Comparison of ENCODE assay signal across 1 cellular context in genomic region chr9:4662989-4663792, GRCh38.
TF ChIP-seq lines count a peak whose summit lies in the region.

No MANE protein-coding gene starts in this region.

TF ChIP-seq in K562, 482 proteins besides CTCF, POLR2A, EP300 and RAD21 (continues in another document):
- TF ChIP-seq ZNF77 (CRISPR knock-in tag; IDR thresholded peaks at IDR 0.05) (no peak), STAG1 (CRISPR knock-in tag; IDR thresholded peaks at IDR 0.05; ENCODE audit: borderline replicate concordance) (no peak), RFX1 (IDR thresholded peaks at IDR 0.05) (peak; percentile 62), HDAC2 (IDR thresholded peaks at IDR 0.05) (no peak), NCOR1 (IDR thresholded peaks at IDR 0.05) (no peak), ZNF184 (CRISPR knock-in tag; IDR thresholded peaks at IDR 0.05) (no peak), GABPB2 (CRISPR knock-in tag; conservative IDR thresholded peaks at IDR 0.05) (no peak), FOXJ2 (tag; IDR thresholded peaks at IDR 0.05) (peak; percentile 97), ZNF121 (CRISPR knock-in tag; conservative IDR thresholded peaks at IDR 0.05) (no peak), MAFF (IDR thresholded peaks at IDR 0.05; ENCODE audit: low read length) (no peak), CBX1 (IDR thresholded peaks at IDR 0.05; ENCODE audit: low read depth) (peak; percentile 19; the same call in 1 of the 2 replicates), XRCC5 (IDR thresholded peaks at IDR 0.05; ENCODE audit: low read depth, low read length) (no peak), ZBTB33 (CRISPR knock-in tag; IDR thresholded peaks at IDR 0.05) (no peak), MTA3 (IDR thresholded peaks at IDR 0.05; ENCODE audit: borderline replicate concordance) (no peak), ETS2 (tag; IDR thresholded peaks at IDR 0.05; ENCODE audit: borderline replicate concordance, poor library complexity, severe bottlenecking) (no peak), TEAD2 (tag; IDR thresholded peaks at IDR 0.05) (no peak), ZNF395 (CRISPR knock-in tag; IDR thresholded peaks at IDR 0.05) (no peak), HNRNPL (IDR thresholded peaks at IDR 0.05; ENCODE audit: low read depth, low read length) (no peak), ILF3 (IDR thresholded peaks at IDR 0.05; ENCODE audit: borderline replicate concordance) (no peak), CHAMP1 (IDR thresholded peaks at IDR 0.05) (no peak), ZNF354B (CRISPR knock-in tag; IDR thresholded peaks at IDR 0.05) (no peak), CREB3L1 (IDR thresholded peaks at IDR 0.05; ENCODE audit: borderline replicate concordance, low read depth) (no peak), RHOXF2B (CRISPR knock-in tag; conservative IDR thresholded peaks at IDR 0.05) (no peak), ZNF23 (CRISPR knock-in tag; IDR thresholded peaks at IDR 0.05) (no peak), IFI16 (CRISPR knock-in tag; IDR thresholded peaks at IDR 0.05) (no peak), ATF3 (IDR thresholded peaks at IDR 0.05) (peak; percentile 33; the same call in 1 of the 2 replicates), ATF3 (CRISPR knock-in tag; conservative IDR thresholded peaks at IDR 0.05) (no peak), ZNF785 (CRISPR knock-in tag; IDR thresholded peaks at IDR 0.05) (no peak), BMI1 (IDR thresholded peaks at IDR 0.05; ENCODE audit: low read length) (no peak), CSDE1 (IDR thresholded peaks at IDR 0.05) (no peak)
- TF ChIP-seq, protein P1, sequence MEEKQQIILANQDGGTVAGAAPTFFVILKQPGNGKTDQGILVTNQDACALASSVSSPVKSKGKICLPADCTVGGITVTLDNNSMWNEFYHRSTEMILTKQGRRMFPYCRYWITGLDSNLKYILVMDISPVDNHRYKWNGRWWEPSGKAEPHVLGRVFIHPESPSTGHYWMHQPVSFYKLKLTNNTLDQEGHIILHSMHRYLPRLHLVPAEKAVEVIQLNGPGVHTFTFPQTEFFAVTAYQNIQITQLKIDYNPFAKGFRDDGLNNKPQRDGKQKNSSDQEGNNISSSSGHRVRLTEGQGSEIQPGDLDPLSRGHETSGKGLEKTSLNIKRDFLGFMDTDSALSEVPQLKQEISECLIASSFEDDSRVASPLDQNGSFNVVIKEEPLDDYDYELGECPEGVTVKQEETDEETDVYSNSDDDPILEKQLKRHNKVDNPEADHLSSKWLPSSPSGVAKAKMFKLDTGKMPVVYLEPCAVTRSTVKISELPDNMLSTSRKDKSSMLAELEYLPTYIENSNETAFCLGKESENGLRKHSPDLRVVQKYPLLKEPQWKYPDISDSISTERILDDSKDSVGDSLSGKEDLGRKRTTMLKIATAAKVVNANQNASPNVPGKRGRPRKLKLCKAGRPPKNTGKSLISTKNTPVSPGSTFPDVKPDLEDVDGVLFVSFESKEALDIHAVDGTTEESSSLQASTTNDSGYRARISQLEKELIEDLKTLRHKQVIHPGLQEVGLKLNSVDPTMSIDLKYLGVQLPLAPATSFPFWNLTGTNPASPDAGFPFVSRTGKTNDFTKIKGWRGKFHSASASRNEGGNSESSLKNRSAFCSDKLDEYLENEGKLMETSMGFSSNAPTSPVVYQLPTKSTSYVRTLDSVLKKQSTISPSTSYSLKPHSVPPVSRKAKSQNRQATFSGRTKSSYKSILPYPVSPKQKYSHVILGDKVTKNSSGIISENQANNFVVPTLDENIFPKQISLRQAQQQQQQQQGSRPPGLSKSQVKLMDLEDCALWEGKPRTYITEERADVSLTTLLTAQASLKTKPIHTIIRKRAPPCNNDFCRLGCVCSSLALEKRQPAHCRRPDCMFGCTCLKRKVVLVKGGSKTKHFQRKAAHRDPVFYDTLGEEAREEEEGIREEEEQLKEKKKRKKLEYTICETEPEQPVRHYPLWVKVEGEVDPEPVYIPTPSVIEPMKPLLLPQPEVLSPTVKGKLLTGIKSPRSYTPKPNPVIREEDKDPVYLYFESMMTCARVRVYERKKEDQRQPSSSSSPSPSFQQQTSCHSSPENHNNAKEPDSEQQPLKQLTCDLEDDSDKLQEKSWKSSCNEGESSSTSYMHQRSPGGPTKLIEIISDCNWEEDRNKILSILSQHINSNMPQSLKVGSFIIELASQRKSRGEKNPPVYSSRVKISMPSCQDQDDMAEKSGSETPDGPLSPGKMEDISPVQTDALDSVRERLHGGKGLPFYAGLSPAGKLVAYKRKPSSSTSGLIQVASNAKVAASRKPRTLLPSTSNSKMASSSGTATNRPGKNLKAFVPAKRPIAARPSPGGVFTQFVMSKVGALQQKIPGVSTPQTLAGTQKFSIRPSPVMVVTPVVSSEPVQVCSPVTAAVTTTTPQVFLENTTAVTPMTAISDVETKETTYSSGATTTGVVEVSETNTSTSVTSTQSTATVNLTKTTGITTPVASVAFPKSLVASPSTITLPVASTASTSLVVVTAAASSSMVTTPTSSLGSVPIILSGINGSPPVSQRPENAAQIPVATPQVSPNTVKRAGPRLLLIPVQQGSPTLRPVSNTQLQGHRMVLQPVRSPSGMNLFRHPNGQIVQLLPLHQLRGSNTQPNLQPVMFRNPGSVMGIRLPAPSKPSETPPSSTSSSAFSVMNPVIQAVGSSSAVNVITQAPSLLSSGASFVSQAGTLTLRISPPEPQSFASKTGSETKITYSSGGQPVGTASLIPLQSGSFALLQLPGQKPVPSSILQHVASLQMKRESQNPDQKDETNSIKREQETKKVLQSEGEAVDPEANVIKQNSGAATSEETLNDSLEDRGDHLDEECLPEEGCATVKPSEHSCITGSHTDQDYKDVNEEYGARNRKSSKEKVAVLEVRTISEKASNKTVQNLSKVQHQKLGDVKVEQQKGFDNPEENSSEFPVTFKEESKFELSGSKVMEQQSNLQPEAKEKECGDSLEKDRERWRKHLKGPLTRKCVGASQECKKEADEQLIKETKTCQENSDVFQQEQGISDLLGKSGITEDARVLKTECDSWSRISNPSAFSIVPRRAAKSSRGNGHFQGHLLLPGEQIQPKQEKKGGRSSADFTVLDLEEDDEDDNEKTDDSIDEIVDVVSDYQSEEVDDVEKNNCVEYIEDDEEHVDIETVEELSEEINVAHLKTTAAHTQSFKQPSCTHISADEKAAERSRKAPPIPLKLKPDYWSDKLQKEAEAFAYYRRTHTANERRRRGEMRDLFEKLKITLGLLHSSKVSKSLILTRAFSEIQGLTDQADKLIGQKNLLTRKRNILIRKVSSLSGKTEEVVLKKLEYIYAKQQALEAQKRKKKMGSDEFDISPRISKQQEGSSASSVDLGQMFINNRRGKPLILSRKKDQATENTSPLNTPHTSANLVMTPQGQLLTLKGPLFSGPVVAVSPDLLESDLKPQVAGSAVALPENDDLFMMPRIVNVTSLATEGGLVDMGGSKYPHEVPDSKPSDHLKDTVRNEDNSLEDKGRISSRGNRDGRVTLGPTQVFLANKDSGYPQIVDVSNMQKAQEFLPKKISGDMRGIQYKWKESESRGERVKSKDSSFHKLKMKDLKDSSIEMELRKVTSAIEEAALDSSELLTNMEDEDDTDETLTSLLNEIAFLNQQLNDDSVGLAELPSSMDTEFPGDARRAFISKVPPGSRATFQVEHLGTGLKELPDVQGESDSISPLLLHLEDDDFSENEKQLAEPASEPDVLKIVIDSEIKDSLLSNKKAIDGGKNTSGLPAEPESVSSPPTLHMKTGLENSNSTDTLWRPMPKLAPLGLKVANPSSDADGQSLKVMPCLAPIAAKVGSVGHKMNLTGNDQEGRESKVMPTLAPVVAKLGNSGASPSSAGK (IDR thresholded peaks at IDR 0.05): peak; percentile 69
- TF ChIP-seq, protein P2, sequence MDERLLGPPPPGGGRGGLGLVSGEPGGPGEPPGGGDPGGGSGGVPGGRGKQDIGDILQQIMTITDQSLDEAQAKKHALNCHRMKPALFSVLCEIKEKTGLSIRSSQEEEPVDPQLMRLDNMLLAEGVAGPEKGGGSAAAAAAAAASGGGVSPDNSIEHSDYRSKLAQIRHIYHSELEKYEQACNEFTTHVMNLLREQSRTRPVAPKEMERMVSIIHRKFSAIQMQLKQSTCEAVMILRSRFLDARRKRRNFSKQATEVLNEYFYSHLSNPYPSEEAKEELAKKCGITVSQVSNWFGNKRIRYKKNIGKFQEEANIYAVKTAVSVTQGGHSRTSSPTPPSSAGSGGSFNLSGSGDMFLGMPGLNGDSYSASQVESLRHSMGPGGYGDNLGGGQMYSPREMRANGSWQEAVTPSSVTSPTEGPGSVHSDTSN (CRISPR knock-in tag; IDR thresholded peaks at IDR 0.05; ENCODE audit: low read depth): no peak
- TF ChIP-seq, protein P2 (tag; conservative IDR thresholded peaks at IDR 0.05; ENCODE audit: low read depth): 0 out of 2 replicates have a peak, but pooled peaks have one; percentile 7
- TF ChIP-seq, protein P3, sequence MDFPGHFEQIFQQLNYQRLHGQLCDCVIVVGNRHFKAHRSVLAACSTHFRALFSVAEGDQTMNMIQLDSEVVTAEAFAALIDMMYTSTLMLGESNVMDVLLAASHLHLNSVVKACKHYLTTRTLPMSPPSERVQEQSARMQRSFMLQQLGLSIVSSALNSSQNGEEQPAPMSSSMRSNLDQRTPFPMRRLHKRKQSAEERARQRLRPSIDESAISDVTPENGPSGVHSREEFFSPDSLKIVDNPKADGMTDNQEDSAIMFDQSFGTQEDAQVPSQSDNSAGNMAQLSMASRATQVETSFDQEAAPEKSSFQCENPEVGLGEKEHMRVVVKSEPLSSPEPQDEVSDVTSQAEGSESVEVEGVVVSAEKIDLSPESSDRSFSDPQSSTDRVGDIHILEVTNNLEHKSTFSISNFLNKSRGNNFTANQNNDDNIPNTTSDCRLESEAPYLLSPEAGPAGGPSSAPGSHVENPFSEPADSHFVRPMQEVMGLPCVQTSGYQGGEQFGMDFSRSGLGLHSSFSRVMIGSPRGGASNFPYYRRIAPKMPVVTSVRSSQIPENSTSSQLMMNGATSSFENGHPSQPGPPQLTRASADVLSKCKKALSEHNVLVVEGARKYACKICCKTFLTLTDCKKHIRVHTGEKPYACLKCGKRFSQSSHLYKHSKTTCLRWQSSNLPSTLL (IDR thresholded peaks at IDR 0.05): no peak
